In genomic region chr6:156564128-156564806, GRCh38 we compare ENCODE assay signal across 7 cellular contexts.
DNase-seq lines count a peak whose midpoint lies in the region; ATAC-seq and TF ChIP-seq lines count a peak whose summit lies in the region.

No MANE protein-coding gene starts in this region.

- H3K4me3 ChIP-seq in body of pancreas: no peak overlapping the region
- no peak overlapping the region for H3K4me3 ChIP-seq in iPS DF 6.9 (ENCODE audit: low read length)

- no peaks in the 10 kb centered on the region for H3K9me3 ChIP-seq in body of pancreas
- no peaks in the 10 kb centered on the region for H3K9me3 ChIP-seq in iPS DF 6.9 (ENCODE audit: control insufficient read depth, insufficient read depth, low read length)

- H3K27ac ChIP-seq in body of pancreas (no peak overlapping the region), iPS DF 6.9 (ENCODE audit: low read length) (no peak overlapping the region)

- ATAC-seq in GM18511 (IDR thresholded peaks at IDR 0.05; ENCODE audit: unreplicated experiment) (peak; percentile 99), HG02885 (IDR thresholded peaks at IDR 0.05; ENCODE audit: poor library complexity, unreplicated experiment) (peak; percentile 98), body of pancreas (peak; percentile 92)

- H3K36me3 ChIP-seq in body of pancreas (replicated peaks in 1 of 2; ENCODE audit: insufficient read depth in 1 of 2, low read depth in 2 of 2): no peaks in the 10 kb centered on the region
- no peaks in the 10 kb centered on the region for H3K36me3 ChIP-seq in iPS DF 6.9 (ENCODE audit: control insufficient read depth, insufficient read depth, low read length)

- H3K27me3 ChIP-seq in body of pancreas (no peaks in the 10 kb centered on the region), iPS DF 6.9 (ENCODE audit: control insufficient read depth, insufficient read depth, low read length) (no peaks in the 10 kb centered on the region)

- H3K4me1 ChIP-seq in body of pancreas (peaks cover 3% of the 10 kb centered on the region), iPS DF 6.9 (ENCODE audit: control insufficient read depth, insufficient read depth, low read length) (no peaks in the 10 kb centered on the region)

- TF ChIP-seq POLR2A in body of pancreas (IDR thresholded peaks at IDR 0.05): no peak

- WGBS in body of pancreas, 2 donors: 1 to 3% methylated on average over 14 of the region's 14 CpGs
- WGBS in iPS DF 6.9 (ENCODE audit: insufficient coverage, insufficient read length): no CpG with 5 or more reads among the region's 14 CpGs

- DNase-seq in NCI-H2029 (lab: John Stamatoyannopoulos, UW) (peak; percentile 59), UCSD-AML1 (lab: John Stamatoyannopoulos, UW; ENCODE audit: unreplicated experiment) (peak; percentile 67), body of pancreas (peak; percentile 77 to 84 (median 82)), iPS DF 6.9 (ENCODE audit: low read depth, low spot score) (peak; percentile 64)
- peak; percentile 77 for DNase-seq in stimulated activated CD4-positive, alpha-beta T cell treated with anti-CD3 and anti-CD28 coated beads, Interleukin-12 subunit alpha, Interleukin-12 subunit beta, amount 100 ng/mL, for 4 hours

- intact Hi-C loops in body of pancreas (cut with DNase I): loop anchor here (10.0 kb wide), 2 partner anchors 211 to 621 kb away; partner anchors contain the start of gene ARID1B

- TF ChIP-seq CTCF in body of pancreas (IDR thresholded peaks at IDR 0.05): peak; percentile 85 to 94 (median 90)
